Comparison of ENCODE assay signal across 22 cellular contexts in the genomic region with DNA sequence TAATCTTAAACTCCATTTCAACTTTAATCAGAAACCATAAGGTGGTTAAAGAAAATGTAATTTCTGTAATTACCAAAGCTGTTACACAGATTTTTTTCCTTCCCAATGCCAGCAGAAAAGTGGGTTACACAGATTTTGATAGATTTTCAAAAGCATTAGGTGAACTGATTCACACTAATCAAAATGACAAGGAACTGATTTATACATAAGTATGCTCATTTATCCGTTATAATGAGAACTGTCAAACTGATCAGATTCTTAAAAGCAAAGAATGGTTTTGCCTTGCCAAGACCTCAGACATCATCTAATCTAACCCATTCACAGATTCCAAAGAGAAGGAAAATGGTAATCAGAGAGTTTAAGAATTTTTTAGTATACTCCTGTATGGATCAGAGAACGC. TPM values are rescaled to one million over a fixed set of nuclear protein-coding genes. Genes with fewer than 3 reads are reported as not detected.
DNase-seq lines count a peak whose midpoint lies in the region; ATAC-seq, FAIRE-seq and TF ChIP-seq lines count a peak whose summit lies in the region.
"Had no signal": no experiment of that assay in that cellular context is flagged by ENCODE, and none has a peak within 500 bp of the region (broad histone marks: within the 10 kb centered on the region; RNA-seq: fewer than 3 reads in every experiment).

No MANE protein-coding gene starts in this region.

- no peak for TF ChIP-seq CTCF in A549 (IDR thresholded peaks at IDR 0.05)
- TF ChIP-seq CTCF in fibroblast of lung (conservative IDR thresholded peaks at IDR 0.05 in 1 of 2, IDR thresholded peaks at IDR 0.05 in 1 of 2; ENCODE audit: low read depth in 1 of 2, low read length in 2 of 2): no peak
- TF ChIP-seq CTCF in osteocyte (IDR thresholded peaks at IDR 0.05): no peak
- TF ChIP-seq CTCF in endothelial cell (IDR thresholded peaks at IDR 0.05; ENCODE audit: unreplicated experiment): no peak

- CTCF ChIA-PET in A549 (lab: Yijun Ruan, JAX): interaction anchor here (1.0 kb wide), 2 partner anchors 53 to 56 kb away, joined by 3 to 4 read pairs; no protein-coding TSS in a partner anchor

- H3K79me2 ChIP-seq in fibroblast of lung (ENCODE audit: control insufficient read depth, insufficient read depth, low read length): peaks cover 94% of the 10 kb centered on the region

- TF ChIP-seq EP300 in A549 (IDR thresholded peaks at IDR 0.05): no peak

- peaks cover 7% of the 10 kb centered on the region for H3K36me3 Mint-ChIP-seq in osteocyte (ENCODE audit: unreplicated experiment)
- peaks cover 9% of the 10 kb centered on the region for H3K36me3 Mint-ChIP-seq in endothelial cell (ENCODE audit: low read depth, unreplicated experiment)
- H3K36me3 Mint-ChIP-seq: stimulated activated memory B cell treated with anti-CD40 and anti-IgM and Interleukin-4, amounts not matched to agents 10 μg/mL and 1 μg/mL and 100 μg/mL, for 72 hours had no signal

- H3K4me2 ChIP-seq in A549 (peak overlapping the region; percentile 86), fibroblast of lung (ENCODE audit: extremely low read depth, insufficient read depth, low read length) (peak overlapping the region; percentile 86)

- TF ChIP-seq POLR2A in A549 (IDR thresholded peaks at IDR 0.05; ENCODE audit: low read length): no peak

- ATAC-seq in A549: no peak
- ATAC-seq: activated CD4-positive, CD25-positive, alpha-beta regulatory T cell treated with anti-CD3 and anti-CD28 coated beads, Interleukin-2, amount 50 U/mL, for 24 hours; gastroesophageal sphincter; psoas muscle; stimulated activated memory B cell treated with anti-CD40 and anti-IgM and Interleukin-4, amounts not matched to agents 10 μg/mL and 1 μg/mL and 100 μg/mL, for 72 hours had no signal

- H2AFZ ChIP-seq in fibroblast of lung (ENCODE audit: low read length): no peak overlapping the region

- H3K4me3 ChIP-seq in A549 (peak overlapping the region; percentile 92), SK-N-MC (peak overlapping the region; percentile 71), fibroblast of lung (replicated peaks in 1 of 4; ENCODE audit: control extremely low read depth in 1 of 4, insufficient read depth in 1 of 4, low read depth in 3 of 4, low read length in 4 of 4) (peak overlapping the region; percentile 1 to 39 (median 34))
- H3K4me3 ChIP-seq: gastroesophageal sphincter, psoas muscle had no signal

- H3K4me1 ChIP-seq in A549 (peaks cover 25% of the 10 kb centered on the region), fibroblast of lung (ENCODE audit: control insufficient read depth, extremely low read depth, insufficient read depth, low read length) (peaks cover 9% of the 10 kb centered on the region)

- no peaks in the 10 kb centered on the region for H3K27me3 Mint-ChIP-seq in osteocyte (ENCODE audit: unreplicated experiment)
- peaks cover 2% of the 10 kb centered on the region for H3K27me3 Mint-ChIP-seq in endothelial cell (ENCODE audit: unreplicated experiment)
- H3K27me3 Mint-ChIP-seq: activated CD4-positive, alpha-beta memory T cell treated with anti-CD3 and anti-CD28 coated beads, Interleukin-2, amount 10 ng/mL, durations not matched to agents 7 days and 5 days; stimulated activated memory B cell treated with anti-CD40 and anti-IgM and Interleukin-4, amounts not matched to agents 10 μg/mL and 1 μg/mL and 100 μg/mL, for 72 hours had no signal

- no peaks in the 10 kb centered on the region for H3K9me3 ChIP-seq in A549
- no peaks in the 10 kb centered on the region for H3K9me3 ChIP-seq in SK-N-MC (ENCODE audit: low read depth, low read length)
- no peaks in the 10 kb centered on the region for H3K9me3 ChIP-seq in fibroblast of lung (ENCODE audit: control insufficient read depth, insufficient read depth, low read depth, low read length)
- H3K9me3 ChIP-seq: gastroesophageal sphincter, psoas muscle had no signal

- no peaks in the 10 kb centered on the region for H4K20me1 ChIP-seq in fibroblast of lung (ENCODE audit: control insufficient read depth, extremely low read depth, insufficient read depth, low read length)

- H3K36me3 ChIP-seq in SK-N-MC (ENCODE audit: insufficient read depth, low read length) (peaks cover 15% of the 10 kb centered on the region; the same call in 1 of the 2 replicates), fibroblast of lung (ENCODE audit: control insufficient read depth, insufficient read depth, low read length) (peaks cover 7% of the 10 kb centered on the region)

- H3K27me3 ChIP-seq in fibroblast of lung (ENCODE audit: control insufficient read depth, insufficient read depth, low read length): no peaks in the 10 kb centered on the region
- H3K27me3 ChIP-seq: gastroesophageal sphincter had no signal

- H3K4me3 Mint-ChIP-seq in osteocyte (ENCODE audit: unreplicated experiment): peak overlapping the region; percentile 58
- H3K4me3 Mint-ChIP-seq in endothelial cell (ENCODE audit: unreplicated experiment): no peak overlapping the region
- H3K4me3 Mint-ChIP-seq: activated CD4-positive, alpha-beta memory T cell treated with anti-CD3 and anti-CD28 coated beads, Interleukin-2, amount 10 ng/mL, durations not matched to agents 7 days and 5 days; stimulated activated memory B cell treated with anti-CD40 and anti-IgM and Interleukin-4, amounts not matched to agents 10 μg/mL and 1 μg/mL and 100 μg/mL, for 72 hours had no signal

- peak overlapping the region; percentile 77 for H3K9ac ChIP-seq in SK-N-MC (ENCODE audit: insufficient read length)
- no peak overlapping the region for H3K9ac ChIP-seq in fibroblast of lung (ENCODE audit: insufficient read depth, low read length)

- H3K27ac ChIP-seq in A549 (peak overlapping the region; percentile 96 to 99), SK-N-MC (peak overlapping the region; percentile 97), fibroblast of lung (ENCODE audit: insufficient read depth, low read length) (peak overlapping the region; percentile 70)
- H3K27ac ChIP-seq: gastroesophageal sphincter, psoas muscle had no signal

- H3K4me1 Mint-ChIP-seq in osteocyte (ENCODE audit: unreplicated experiment): peaks cover 55% of the 10 kb centered on the region
- H3K4me1 Mint-ChIP-seq in endothelial cell (ENCODE audit: unreplicated experiment): peaks cover 16% of the 10 kb centered on the region

- POLR2A ChIA-PET in A549 (lab: Yijun Ruan, JAX): interaction anchor here (1.4 to 5.1 kb wide), 3 partner anchors 53 to 116 kb away, joined by 3 to 36 read pairs (median 4); a partner anchor contains a TSS

- no peak for TF ChIP-seq RAD21 in A549 (conservative IDR thresholded peaks at IDR 0.05 in 1 of 2, IDR thresholded peaks at IDR 0.05 in 1 of 2)

- H3K27ac Mint-ChIP-seq in osteocyte (ENCODE audit: unreplicated experiment) (peak overlapping the region; percentile 98), endothelial cell (ENCODE audit: unreplicated experiment) (no peak overlapping the region)
- H3K27ac Mint-ChIP-seq: activated CD4-positive, alpha-beta memory T cell treated with anti-CD3 and anti-CD28 coated beads, Interleukin-2, amount 10 ng/mL, durations not matched to agents 7 days and 5 days; stimulated activated memory B cell treated with anti-CD40 and anti-IgM and Interleukin-4, amounts not matched to agents 10 μg/mL and 1 μg/mL and 100 μg/mL, for 72 hours had no signal

- H3K9me3 Mint-ChIP-seq in osteocyte (ENCODE audit: unreplicated experiment) (no peaks in the 10 kb centered on the region), endothelial cell (ENCODE audit: unreplicated experiment) (no peaks in the 10 kb centered on the region)
- H3K9me3 Mint-ChIP-seq: activated CD4-positive, alpha-beta memory T cell treated with anti-CD3 and anti-CD28 coated beads, Interleukin-2, amount 10 ng/mL, durations not matched to agents 7 days and 5 days; stimulated activated memory B cell treated with anti-CD40 and anti-IgM and Interleukin-4, amounts not matched to agents 10 μg/mL and 1 μg/mL and 100 μg/mL, for 72 hours had no signal

- WGBS in A549 (ENCODE audit: missing lambda C conversion rate): 7% methylated on average over 2 of the region's 2 CpGs

- DNase-seq in A549 (ENCODE audit: low read depth in 1 of 2, low spot score in 1 of 2) (no peak), SK-N-MC (ENCODE audit: low read depth, low spot score) (no peak), fibroblast of lung (ENCODE audit: low read depth in 2 of 2) (peak in 1 of 2 donors; percentile 38), osteocyte (ENCODE audit: extremely low spot score, unreplicated experiment) (no peak), NCI-H774 (lab: John Stamatoyannopoulos, UW) (no peak), endothelial cell (ENCODE audit: low spot score) (no peak)
- no peak for DNase-seq in activated naive CD4-positive, alpha-beta T cell (lab: John Stamatoyannopoulos, UW)
- DNase-seq in activated CD8-positive, alpha-beta memory T cell treated with anti-CD3 and anti-CD28 coated beads, Interleukin-2, amount 50 U/mL, for 48 hours: no peak
- DNase-seq: activated CD4-positive, alpha-beta memory T cell treated with anti-CD3 and anti-CD28 coated beads, Interleukin-2, amount 10 ng/mL, durations not matched to agents 7 days and 5 days; activated gamma-delta T cell; activated T-cell treated with anti-CD3 and anti-CD28 coated beads for 4 hours; C1 segment of cervical spinal cord; islet precursor cell; KBM-7; MV-4-11; NCI-H187 treated with DMSO at 0.1 percent for 48 hours; NCI-H69; psoas muscle had no signal

- no peak for FAIRE-seq in A549 (lab: Jason Lieb, UNC)
- FAIRE-seq: small intestine had no signal

TF ChIP-seq in A549, 52 proteins besides CTCF, POLR2A, EP300 and RAD21 (continues in another document):
- TF ChIP-seq NFE2L2 (conservative IDR thresholded peaks at IDR 0.05; ENCODE audit: low read length) (no peak), ZNF302 (CRISPR knock-in tag; IDR thresholded peaks at IDR 0.05) (no peak), HOXB13 (CRISPR knock-in tag; IDR thresholded peaks at IDR 0.05; ENCODE audit: low read depth) (no peak), ZFP36 (IDR thresholded peaks at IDR 0.05; ENCODE audit: borderline replicate concordance, partially characterized antibody) (no peak), KDM5A (IDR thresholded peaks at IDR 0.05) (no peak)

RNA-seq across cellular contexts. Expression of a gene that starts 5.2 kb away (rescaled TPM):
- polyA plus RNA-seq in A549 (2011; rRNA removed) (417 and 610 TPM in 2 replicates), A549 (2017; fragmentation: RNase III; extraction: RNeasy Plus Mini Kit Qiagen cat#74134 plus additional on column Dnase treatment) (597 to 691 TPM (median 679 TPM) in 3 replicates), fibroblast of lung (154 and 182 TPM in 2 replicates)
- polyA plus RNA-seq in A549 (2012; cell fraction: cytosol; rRNA removed): 219 and 276 TPM in 2 replicates
- 133 and 438 TPM in 2 replicates for polyA plus RNA-seq in A549 (2012; cell fraction: nucleus; rRNA removed)
- 250 and 294 TPM in 2 replicates for polyA minus RNA-seq in A549 (2011; rRNA and poly(A)+ RNA removed)
- total RNA-seq in fibroblast of lung (85.9 and 93.7 TPM in 2 replicates), osteocyte (192 and 200 TPM in 2 replicates), endothelial cell (ENCODE audit: unreplicated experiment) (93.9 TPM)
- 99.3 and 136 TPM in 2 replicates for polyA plus RNA-seq in fibroblast of lung (2012)
- 17.0 and 27.3 TPM in 2 replicates for polyA minus RNA-seq in fibroblast of lung (ENCODE audit: low replicate concordance)

Comparison
In these comparisons a context has a peak if more than half of its experiments do, and no peak if none do; other contexts are left out.
1. H3K4me3 ChIP-seq: peak in every context shown above with its lines; median percentile 92 in A549; 71 in SK-N-MC; 34 in fibroblast of lung.